20 cellular contexts compared by ENCODE assay signal in the genomic region with DNA sequence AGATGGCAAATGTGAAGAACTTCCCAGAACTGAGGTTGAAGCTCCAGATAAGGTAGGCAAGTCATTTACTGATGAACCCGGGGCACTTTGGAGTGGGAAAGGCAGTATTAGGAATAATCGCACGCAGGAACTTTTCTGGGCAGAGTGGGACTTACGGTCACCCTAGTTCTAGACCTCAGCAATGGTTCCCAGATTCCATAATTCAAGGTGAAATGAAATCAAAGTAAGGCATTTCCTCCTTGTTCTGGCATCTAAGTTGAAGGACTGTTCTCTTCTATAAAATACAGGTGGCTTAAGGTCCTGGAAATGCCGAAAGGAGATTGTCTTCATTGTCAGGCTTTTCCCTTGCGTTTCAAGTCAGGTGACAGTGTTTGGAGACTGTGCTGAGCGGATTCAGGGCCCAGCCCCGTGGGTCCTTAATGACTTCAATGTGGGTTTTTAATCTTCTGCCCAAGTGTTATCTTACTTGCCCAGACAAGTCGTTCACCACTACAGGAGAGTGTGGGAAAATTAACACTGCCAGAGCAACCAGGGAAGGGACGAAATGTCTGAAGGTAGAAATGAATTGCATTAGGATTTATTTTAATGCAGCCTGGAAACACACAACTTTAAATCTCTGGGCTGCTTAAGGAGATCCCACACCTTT.
"Had no signal": no experiment of that assay in that cellular context is flagged by ENCODE, and none has a peak within 500 bp of the region (broad histone marks: within the 10 kb centered on the region; RNA-seq: fewer than 3 reads in every experiment).

No MANE protein-coding gene starts in this region.

- H3K27ac ChIP-seq: adrenal gland, breast epithelium, lower lobe of right lung, right atrium auricular region, tibial nerve, vagina, VCaP had no signal

- H3K36me3 ChIP-seq: adrenal gland, breast epithelium, lower lobe of right lung, right atrium auricular region, tibial nerve, vagina had no signal

- H3K27me3 ChIP-seq: breast epithelium, right atrium auricular region, tibial nerve, vagina had no signal

- H3K9me3 Mint-ChIP-seq: activated naive CD4-positive, alpha-beta T cell treated with anti-CD3 and anti-CD28 coated beads, Interleukin-2, amount 50 U/mL, for 24 hours; T-cell had no signal

- H3K4me1 ChIP-seq: adrenal gland, breast epithelium, lower lobe of right lung, vagina had no signal

- H3K9me3 ChIP-seq: adrenal gland, breast epithelium, lower lobe of right lung, right atrium auricular region, tibial nerve, vagina had no signal

- H3K4me3 ChIP-seq: adrenal gland, breast epithelium, lower lobe of right lung, right atrium auricular region, tibial nerve, vagina had no signal

- H3K27ac Mint-ChIP-seq: activated naive CD4-positive, alpha-beta T cell treated with anti-CD3 and anti-CD28 coated beads, Interleukin-2, amount 50 U/mL, for 24 hours; nephron progenitor cell; T-cell had no signal

- ATAC-seq: lower lobe of right lung; stimulated activated naive CD8-positive, alpha-beta T cell treated with anti-CD3 and anti-CD28 coated beads, Interleukin-15, Interleukin-2, amounts not matched to agents 100 U/mL and 50 U/mL, for 24 hours; T-cell had no signal

- H3K4me3 Mint-ChIP-seq: activated naive CD4-positive, alpha-beta T cell treated with anti-CD3 and anti-CD28 coated beads, Interleukin-2, amount 50 U/mL, for 24 hours; nephron progenitor cell; T-cell had no signal

- DNase-seq: activated CD4-positive, alpha-beta T cell treated with anti-CD3 and anti-CD28 coated beads for 1 hour; activated CD4-positive, alpha-beta T cell treated with anti-CD3 and anti-CD28 coated beads, Interleukin-2, amount 50 U/mL, for 48 hours; activated gamma-delta T cell; adrenal gland; cerebellar nuclear complex; cortex of kidney; lower lobe of right lung; nephron progenitor cell; nucleus accumbens; posterior cingulate gyrus; stimulated activated CD4-positive, alpha-beta T cell treated with anti-CD3 and anti-CD28 coated beads, Interleukin-2, amount 100 ng/mL, for 24 hours; stimulated activated naive CD8-positive, alpha-beta T cell treated with anti-CD3 and anti-CD28 coated beads, Interleukin-15, Interleukin-2, amounts not matched to agents 100 U/mL and 50 U/mL, for 24 hours; T-cell; T-helper 9 cell had no signal

- H3K4me1 Mint-ChIP-seq: activated naive CD4-positive, alpha-beta T cell treated with anti-CD3 and anti-CD28 coated beads, Interleukin-2, amount 50 U/mL, for 24 hours; T-cell had no signal

- H3K36me3 Mint-ChIP-seq: T-cell had no signal
